11 cellular contexts compared by ENCODE assay signal in the genomic region with DNA sequence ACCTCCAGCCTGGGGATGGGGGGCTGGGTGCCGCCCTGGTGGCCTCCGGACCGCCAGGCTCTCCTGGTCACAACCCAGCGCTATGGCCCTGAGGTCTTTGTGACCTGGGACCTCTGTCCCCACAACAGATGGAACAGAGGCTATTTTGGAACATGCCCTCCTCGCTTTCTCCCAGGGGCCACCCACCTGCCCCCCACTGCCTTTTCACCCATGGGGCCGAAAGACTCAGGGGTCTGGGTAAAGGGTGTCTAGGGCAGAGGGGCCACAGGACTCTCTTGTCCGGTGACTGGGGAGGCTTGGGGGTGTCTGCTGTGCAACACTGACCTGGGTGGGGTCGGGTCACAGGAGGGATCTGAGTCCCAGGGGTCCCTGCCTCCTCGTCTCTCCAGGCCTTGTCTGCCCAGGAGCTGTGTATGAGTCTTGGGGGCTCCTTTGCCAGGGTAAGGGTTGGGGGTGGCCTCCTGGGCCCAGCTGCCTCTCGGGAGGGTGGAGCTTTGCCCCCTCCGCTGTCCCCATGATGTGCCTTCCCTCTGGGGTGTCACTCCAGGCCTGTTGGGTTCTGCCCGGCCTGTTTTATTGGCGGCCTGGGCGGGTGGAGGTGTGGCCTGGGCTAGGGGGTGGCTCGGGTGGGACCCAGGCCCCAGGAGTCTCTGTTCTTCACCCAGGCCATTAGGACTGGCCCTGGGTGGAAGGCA. TPM values are rescaled to one million over a fixed set of nuclear protein-coding genes. Genes with fewer than 3 reads are reported as not detected.
A peak's percentile ranks its signal among the peaks of the same experiment; 100 is the strongest.
DNase-seq lines count a peak whose midpoint lies in the region; ATAC-seq and TF ChIP-seq lines count a peak whose summit lies in the region.
"Had no signal": no experiment of that assay in that cellular context is flagged by ENCODE, and none has a peak within 500 bp of the region (broad histone marks: within the 10 kb centered on the region; RNA-seq: fewer than 3 reads in every experiment).

No MANE protein-coding gene starts in this region.

- intact Hi-C loops in mucosa of descending colon (cut with DNase I, micrococcal nuclease): loop anchor here in 1 of 2 donors (10.0 kb wide), 1 partner anchor 63 kb away; no protein-coding TSS in a partner anchor

- peaks cover 24 to 47% (median 41%) of the 10 kb centered on the region in 11 experiments; a peak in 21 of 22 replicates for H4K20me1 ChIP-seq in BLaER1 treated with 17β-estradiol and CSF1 and Interleukin-3, amounts not matched to agents 10 nM and 100 nM

- H3K36me3 Mint-ChIP-seq in endodermal cell (ENCODE audit: low read depth): peaks cover 25% of the 10 kb centered on the region

- TF ChIP-seq CTCF in endodermal cell (conservative IDR thresholded peaks at IDR 0.05): no peak
- no peak for TF ChIP-seq CTCF in mucosa of descending colon (IDR thresholded peaks at IDR 0.05)
- TF ChIP-seq CTCF in omental fat pad (IDR thresholded peaks at IDR 0.05): no peak

- no peaks in the 10 kb centered on the region for H3K4me1 Mint-ChIP-seq in endodermal cell

- peak overlapping the region; percentile 91 to 98 (median 96); a peak in 20 of 22 replicates for H3K27ac ChIP-seq in BLaER1 treated with 17β-estradiol and CSF1 and Interleukin-3, amounts not matched to agents 10 nM and 100 nM
- H3K27ac ChIP-seq in endodermal cell (ENCODE audit: low read depth, low read length): no peak overlapping the region

- H3K27ac Mint-ChIP-seq in endodermal cell: no peak overlapping the region

- peaks cover 13 to 44% (median 30%) of the 10 kb centered on the region in 11 experiments; a peak in 20 of 22 replicates for H3K36me3 ChIP-seq in BLaER1 treated with 17β-estradiol and CSF1 and Interleukin-3, amounts not matched to agents 10 nM and 100 nM
- H3K36me3 ChIP-seq in endodermal cell (ENCODE audit: control insufficient read depth, insufficient read depth, low read length) (peaks cover 11% of the 10 kb centered on the region), neuron (ENCODE audit: insufficient read depth, low read length) (peaks cover 12% of the 10 kb centered on the region), mucosa of descending colon (ENCODE audit: low read depth) (no peaks in the 10 kb centered on the region)
- H3K36me3 ChIP-seq: MG63 had no signal

- H2AFZ ChIP-seq in neuron (ENCODE audit: low read depth, low read length): no peak overlapping the region

- H3K9ac ChIP-seq in BLaER1 treated with 17β-estradiol and CSF1 and Interleukin-3, amounts not matched to agents 10 nM and 100 nM: peak overlapping the region; percentile 92 to 99 (median 96); a peak in 20 of 22 replicates
- H3K9ac ChIP-seq in endodermal cell (ENCODE audit: extremely low read depth, low read length, poor library complexity, severe bottlenecking): peak overlapping the region; percentile 3

- peak overlapping the region; percentile 17 to 100 (median 100); a peak in 16 of 20 replicates for H3K4me3 ChIP-seq in BLaER1 treated with 17β-estradiol and CSF1 and Interleukin-3, amounts not matched to agents 10 nM and 100 nM
- H3K4me3 ChIP-seq in endodermal cell (ENCODE audit: low read length) (peak overlapping the region; percentile 84), neuron (ENCODE audit: low read length) (peak overlapping the region; percentile 99), mucosa of descending colon (no peak overlapping the region)

- no peaks in the 10 kb centered on the region for H3K9me3 ChIP-seq in BLaER1 treated with 17β-estradiol and CSF1 and Interleukin-3, amounts not matched to agents 10 nM and 100 nM (replicated peaks in 1 of 11)
- H3K9me3 ChIP-seq in endodermal cell (ENCODE audit: control insufficient read depth, low read length) (no peaks in the 10 kb centered on the region), neuron (ENCODE audit: low read length) (no peaks in the 10 kb centered on the region), mucosa of descending colon (no peaks in the 10 kb centered on the region)
- H3K9me3 ChIP-seq: MG63 had no signal

- H3K4me2 ChIP-seq in BLaER1 treated with 17β-estradiol and CSF1 and Interleukin-3, amounts not matched to agents 10 nM and 100 nM: peak overlapping the region; percentile 89 to 97 (median 94)

- ATAC-seq in mucosa of descending colon (no peak), omental fat pad (ENCODE audit: low FRiP score) (no peak)

- peak; percentile 63 for DNase-seq in HuH-7 (ENCODE audit: low spot score)
- DNase-seq in endodermal cell: peak; percentile 72
- DNase-seq in mucosa of descending colon: no peak
- DNase-seq in omental fat pad (ENCODE audit: low spot score): no peak
- no peak for DNase-seq in GF-D8 (lab: John Stamatoyannopoulos, UW)
- no peak for DNase-seq in NCI-H226
- DNase-seq: activated naive CD4-positive, alpha-beta T cell had no signal

- whole genome bisulfite sequencing in endodermal cell (ENCODE audit: insufficient coverage in 1 of 2, insufficient read length in 1 of 2), 2 experiments: 49 to 64% methylated on average over 7 to 15 of the region's 15 CpGs

- no peaks in the 10 kb centered on the region for H3K9me3 Mint-ChIP-seq in endodermal cell

- peak overlapping the region; percentile 71 for H3K4me3 Mint-ChIP-seq in endodermal cell

- no peaks in the 10 kb centered on the region for H3K27me3 Mint-ChIP-seq in endodermal cell (ENCODE audit: insufficient read depth)

- H3K27me3 ChIP-seq in BLaER1 treated with 17β-estradiol and CSF1 and Interleukin-3, amounts not matched to agents 10 nM and 100 nM: peaks cover 0 to 5% (median 0%) of the 10 kb centered on the region in 11 experiments; a peak in 3 of 22 replicates
- H3K27me3 ChIP-seq in endodermal cell (ENCODE audit: control insufficient read depth, insufficient read depth, low read length, poor library complexity, severe bottlenecking) (no peaks in the 10 kb centered on the region), neuron (ENCODE audit: insufficient read depth, low read length) (no peaks in the 10 kb centered on the region)
- H3K27me3 ChIP-seq: MG63 had no signal

- peaks cover 47 to 61% (median 53%) of the 10 kb centered on the region in 10 experiments for H3K4me1 ChIP-seq in BLaER1 treated with 17β-estradiol and CSF1 and Interleukin-3, amounts not matched to agents 10 nM and 100 nM
- H3K4me1 ChIP-seq in endodermal cell (ENCODE audit: control insufficient read depth, insufficient read depth, low read length): no peaks in the 10 kb centered on the region
- peaks cover 16% of the 10 kb centered on the region for H3K4me1 ChIP-seq in neuron (ENCODE audit: insufficient read depth, low read length)
- H3K4me1 ChIP-seq in mucosa of descending colon (ENCODE audit: low read depth): peaks cover 12% of the 10 kb centered on the region

RNA-seq across cellular contexts. Expression of a gene that starts 2.0 kb away (rescaled TPM):
- 100 to 1,000 TPM; 121 to 124 TPM for total RNA-seq in endodermal cell
- 40.4 TPM for polyA plus RNA-seq in endodermal cell (2013, experiment 1 of 2)
- 41.7 TPM for polyA plus RNA-seq in endodermal cell (2013, experiment 2 of 2)
- total RNA-seq in mucosa of descending colon: 10 to 100 TPM; 10.1 to 16.0 (median 14.5) TPM
- 10 to 100 TPM in 2 of 4 donors, 1 to 10 TPM in 2; 3.7 to 15.1 (median 7.7) TPM for total RNA-seq in omental fat pad

RNA-seq across cellular contexts. Expression of a gene that starts 10.7 kb away (rescaled TPM):
- total RNA-seq in endodermal cell: under 1 TPM in 1 of 2 donors, not detected in 1; 0.73 TPM
- polyA plus RNA-seq in endodermal cell (2013, experiment 1 of 2): 1.3 TPM
- polyA plus RNA-seq in endodermal cell (2013, experiment 2 of 2): 0.70 TPM
- total RNA-seq in mucosa of descending colon: not detected
- total RNA-seq in omental fat pad: under 1 TPM in 1 of 4 donors, not detected in 3; 0.24 TPM
- polyA plus RNA-seq: keratinocyte had no signal

RNA-seq across cellular contexts. Expression of a gene that starts 14.8 kb away (rescaled TPM):
- 10 to 100 TPM; 61.1 to 64.7 TPM for total RNA-seq in endodermal cell
- 54.6 TPM for polyA plus RNA-seq in endodermal cell (2013, experiment 1 of 2)
- polyA plus RNA-seq in endodermal cell (2013, experiment 2 of 2): 56.9 TPM
- total RNA-seq in mucosa of descending colon: 10 to 100 TPM; 52.6 to 62.6 (median 54.8) TPM
- total RNA-seq in omental fat pad: 10 to 100 TPM; 27.1 to 55.2 (median 44.4) TPM

RNA-seq across cellular contexts. Expression of a gene that starts 34.6 kb away (rescaled TPM):
- total RNA-seq in endodermal cell (not detected), mucosa of descending colon (not detected), omental fat pad (not detected)
- polyA plus RNA-seq in endodermal cell (2013, experiment 1 of 2): under 0.01 TPM
- polyA plus RNA-seq in endodermal cell (2013, experiment 2 of 2): under 0.01 TPM
- polyA plus RNA-seq: keratinocyte had no signal

RNA-seq across cellular contexts. Expression of a gene that starts 34.9 kb away (rescaled TPM):
- total RNA-seq in endodermal cell (10 to 100 TPM; 75.8 to 92.4 TPM), mucosa of descending colon (10 to 100 TPM; 53.4 to 77.4 (median 61.4) TPM), omental fat pad (10 to 100 TPM; 20.1 to 34.0 (median 24.5) TPM)
- 69.8 TPM for polyA plus RNA-seq in endodermal cell (2013, experiment 1 of 2)
- 66.0 TPM for polyA plus RNA-seq in endodermal cell (2013, experiment 2 of 2)

Comparison
In these comparisons a context has a peak if more than half of its experiments do, and no peak if none do; other contexts are left out.
1. DNase-seq: peak in HuH-7 (single experiment) and endodermal cell (single experiment); none in mucosa of descending colon (0 of 3), omental fat pad (single experiment), GF-D8 (single experiment) and NCI-H226 (single experiment).
2. RNA of a gene that starts 2.0 kb away (total RNA-seq): 121 to 124 TPM in endodermal cell; 10.1 to 16.0 TPM in mucosa of descending colon and 3.7 to 15.1 TPM in omental fat pad; every median in the first group is over 4 times any median in the second.